In the genomic region with DNA sequence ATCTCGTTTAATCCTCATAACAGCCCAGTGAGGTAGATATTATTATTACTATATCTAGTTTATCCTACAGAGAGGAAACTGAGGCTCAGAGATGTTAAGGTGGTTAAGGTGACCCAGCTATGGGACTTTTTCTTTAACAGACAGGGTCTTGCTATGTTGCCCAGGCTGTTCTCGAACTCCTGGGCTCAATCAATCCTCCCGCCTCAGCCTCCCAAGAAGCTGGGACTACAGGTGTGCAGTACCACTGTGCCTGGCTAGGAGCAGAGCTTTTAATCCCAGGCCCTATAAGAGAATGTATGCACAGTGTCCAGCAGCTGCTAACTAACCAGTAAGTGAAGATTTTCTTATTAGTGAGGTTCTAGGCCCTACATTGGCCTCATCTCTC, we compare ENCODE assay signal across 1 cellular context.
TF ChIP-seq lines count a peak whose summit lies in the region.

No MANE protein-coding gene starts in this region.

TF ChIP-seq in endothelial cell of umbilical vein, 7 proteins besides CTCF, POLR2A, EP300 and RAD21:
- TF ChIP-seq EZH2 (IDR thresholded peaks at IDR 0.05; ENCODE audit: borderline replicate concordance, low read depth, low read length, severe bottlenecking) (no peak), GATA2 (IDR thresholded peaks at IDR 0.05; ENCODE audit: insufficient read depth, insufficient read length, low read depth, low read length) (no peak), MYC (IDR thresholded peaks at IDR 0.05; ENCODE audit: low read depth, low read length) (no peak), POLR2AphosphoS5 (IDR thresholded peaks at IDR 0.05; ENCODE audit: insufficient read depth, low read depth, low read length) (no peak), JUN (IDR thresholded peaks at IDR 0.05; ENCODE audit: borderline replicate concordance, insufficient read depth, insufficient read length, low read depth) (no peak), FOS (IDR thresholded peaks at IDR 0.05; ENCODE audit: borderline replicate concordance, insufficient read depth, low read length) (no peak)
- TF ChIP-seq, protein P1, sequence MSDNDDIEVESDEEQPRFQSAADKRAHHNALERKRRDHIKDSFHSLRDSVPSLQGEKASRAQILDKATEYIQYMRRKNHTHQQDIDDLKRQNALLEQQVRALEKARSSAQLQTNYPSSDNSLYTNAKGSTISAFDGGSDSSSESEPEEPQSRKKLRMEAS (IDR thresholded peaks at IDR 0.05; ENCODE audit: insufficient read depth, insufficient read length): no peak
